Comparison of ENCODE assay signal across 29 cellular contexts in genomic region chr6:35874721-35875120, GRCh38.
"Had no signal": no experiment of that assay in that cellular context is flagged by ENCODE, and none has a peak within 500 bp of the region (broad histone marks: within the 10 kb centered on the region; RNA-seq: fewer than 3 reads in every experiment).

No MANE protein-coding gene starts in this region.

- DNase-seq: hypothalamus; immature natural killer cell; kidney; left colon; left lung; lower lobe of right lung; mammary epithelial cell; mesenchymal stem cell; naive B cell; natural killer cell; nephron progenitor cell; ovary; right lobe of liver; stimulated activated CD4-positive, alpha-beta T cell treated with anti-CD3 and anti-CD28 coated beads, Interleukin-1b, Interleukin-23, amount 100 ng/mL, for 48 hours; stimulated activated CD4-positive, alpha-beta T cell treated with anti-CD3 and anti-CD28 coated beads, Interleukin-2, amount 100 ng/mL, for 48 hours; stimulated activated CD4-positive, alpha-beta T cell treated with anti-CD3 and anti-CD28 coated beads, Interleukin-4, amount 100 ng/mL, for 4 hours; stimulated activated CD8-positive, alpha-beta memory T cell treated with anti-CD3 and anti-CD28 coated beads, Interleukin-4, amount 100 ng/mL, for 48 hours; stimulated activated naive CD4-positive, alpha-beta T cell treated with Interleukin-2 at 50 U/mL for 16 hours; stomach; testis; thyroid gland; transverse colon; upper lobe of left lung had no signal

- H3K27me3 Mint-ChIP-seq: naive B cell; progenitor cell of endocrine pancreas; stimulated activated memory B cell treated with anti-CD40 and anti-IgM and Interleukin-4, amounts not matched to agents 10 μg/mL and 1 μg/mL and 100 μg/mL, for 72 hours had no signal

- H3K9me3 Mint-ChIP-seq: stimulated activated memory B cell treated with anti-CD40 and anti-IgM and Interleukin-4, amounts not matched to agents 10 μg/mL and 1 μg/mL and 100 μg/mL, for 72 hours had no signal

- H3K27ac Mint-ChIP-seq: mesothelial cell of epicardium; naive B cell; natural killer cell; nephron progenitor cell; neural progenitor cell; progenitor cell of endocrine pancreas; stimulated activated memory B cell treated with anti-CD40 and anti-IgM and Interleukin-4, amounts not matched to agents 10 μg/mL and 1 μg/mL and 100 μg/mL, for 72 hours had no signal

- H3K4me3 Mint-ChIP-seq: immature natural killer cell; mesothelial cell of epicardium; naive B cell; natural killer cell; nephron progenitor cell; neural progenitor cell; stimulated activated memory B cell treated with anti-CD40 and anti-IgM and Interleukin-4, amounts not matched to agents 10 μg/mL and 1 μg/mL and 100 μg/mL, for 72 hours had no signal

- H3K36me3 ChIP-seq: ovary had no signal

- H3K27ac ChIP-seq: left lung, lower lobe of right lung, neural progenitor cell, ovary, right atrium auricular region, right lobe of liver, stomach, testis, thyroid gland, transverse colon, upper lobe of left lung had no signal

- H3K9me3 ChIP-seq: left lung, lower lobe of right lung, ovary, right atrium auricular region, right lobe of liver, stomach, testis, thyroid gland, transverse colon, upper lobe of left lung had no signal

- H3K4me1 ChIP-seq: left lung, lower lobe of right lung, right lobe of liver, stomach, testis, transverse colon, upper lobe of left lung had no signal

- H3K4me1 Mint-ChIP-seq: mesothelial cell of epicardium; naive B cell; nephron progenitor cell; stimulated activated memory B cell treated with anti-CD40 and anti-IgM and Interleukin-4, amounts not matched to agents 10 μg/mL and 1 μg/mL and 100 μg/mL, for 72 hours had no signal

- H3K4me3 ChIP-seq: left lung, lower lobe of right lung, neural progenitor cell, ovary, right atrium auricular region, right lobe of liver, smooth muscle cell, stomach, testis, thyroid gland, transverse colon, upper lobe of left lung had no signal

- ATAC-seq: left colon; left lung; lower lobe of right lung; natural killer cell; right lobe of liver; stimulated activated memory B cell treated with anti-CD40 and anti-IgM and Interleukin-4, amounts not matched to agents 10 μg/mL and 1 μg/mL and 100 μg/mL, for 72 hours had no signal

- H3K27me3 ChIP-seq: left lung, neural progenitor cell, ovary, right atrium auricular region, right lobe of liver, stomach, testis, thyroid gland, transverse colon, upper lobe of left lung had no signal
